Comparison of ENCODE assay signal across 8 cellular contexts in the genomic region with DNA sequence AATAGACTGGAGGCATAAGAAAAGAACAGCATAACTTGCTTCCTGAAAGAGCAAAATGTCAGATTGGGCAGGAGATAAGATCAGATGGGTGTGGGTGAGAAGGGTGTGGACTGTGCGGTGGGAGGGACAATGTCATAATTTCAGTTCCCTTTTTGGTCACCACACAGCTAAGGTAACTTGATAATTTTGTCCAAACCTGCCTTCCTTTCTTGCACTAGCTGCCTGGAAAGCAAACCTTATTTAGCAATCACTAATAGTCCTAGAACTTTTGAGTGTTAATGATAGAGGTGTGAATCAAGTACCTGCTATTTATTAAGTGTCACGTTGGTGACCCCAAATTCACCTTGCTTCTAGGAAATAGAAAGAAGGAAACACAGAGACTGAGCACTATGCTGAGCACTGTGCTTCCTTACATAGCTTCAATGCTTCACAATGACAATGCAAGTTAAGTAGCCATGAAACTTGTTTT.
A peak's percentile ranks its signal among the peaks of the same experiment; 100 is the strongest.
DNase-seq lines count a peak whose midpoint lies in the region; ATAC-seq and TF ChIP-seq lines count a peak whose summit lies in the region.

No MANE protein-coding gene starts in this region.

- WGBS in GM23248 (ENCODE audit: low coverage in 1 of 2, low lambda C conversion rate in 2 of 2, missing lambda C conversion rate in 2 of 2), 2 experiments, result 12 to 21% methylated on average over 2 of the region's 2 CpGs

- H3K27ac ChIP-seq in brain microvascular endothelial cell (no peak overlapping the region), GM23248 (no peak overlapping the region)

- H3K9me3 Mint-ChIP-seq in activated CD8-positive, alpha-beta memory T cell treated with anti-CD3 and anti-CD28 coated beads, Interleukin-2, amount 10 ng/mL, durations not matched to agents 7 days and 5 days (ENCODE audit: low read depth), result no peaks in the 10 kb centered on the region

- CTCF ChIA-PET in activated CD8-positive, alpha-beta memory T cell treated with anti-CD3 and anti-CD28 coated beads, Interleukin-2, amount 10 ng/mL, durations not matched to agents 7 days and 5 days (lab: Charles Lee), result interaction anchor here (0.8 to 2.5 kb wide), 5 partner anchors 10 to 411 kb away, joined by 3 to 10 read pairs (median 4); no protein-coding TSS in a partner anchor

- H3K4me1 ChIP-seq in GM23248 (ENCODE audit: insufficient read depth), result no peaks in the 10 kb centered on the region

- no peak overlapping the region for H2AFZ ChIP-seq in GM23248

- H3K4me1 Mint-ChIP-seq in activated CD8-positive, alpha-beta memory T cell treated with anti-CD3 and anti-CD28 coated beads, Interleukin-2, amount 10 ng/mL, durations not matched to agents 7 days and 5 days, result peaks cover 85% of the 10 kb centered on the region

- H3K4me3 ChIP-seq in brain microvascular endothelial cell (ENCODE audit: low read depth, low read length), result no peak overlapping the region
- no peak overlapping the region for H3K4me3 ChIP-seq in GM23248

- TF ChIP-seq CTCF in brain microvascular endothelial cell (IDR thresholded peaks at IDR 0.05; ENCODE audit: low read depth, low read length, missing control alignments), result no peak

- peak overlapping the region; percentile 99 for H3K27ac Mint-ChIP-seq in activated CD8-positive, alpha-beta memory T cell treated with anti-CD3 and anti-CD28 coated beads, Interleukin-2, amount 10 ng/mL, durations not matched to agents 7 days and 5 days

- no peaks in the 10 kb centered on the region for H3F3A ChIP-seq in GM23248 (ENCODE audit: insufficient read depth)

- H3K27me3 ChIP-seq in brain microvascular endothelial cell (replicated peaks) (no peaks in the 10 kb centered on the region), GM23248 (replicated peaks; ENCODE audit: insufficient read depth) (no peaks in the 10 kb centered on the region)

- H3K27me3 Mint-ChIP-seq in activated CD8-positive, alpha-beta memory T cell treated with anti-CD3 and anti-CD28 coated beads, Interleukin-2, amount 10 ng/mL, durations not matched to agents 7 days and 5 days, result no peaks in the 10 kb centered on the region

- in situ Hi-C loops in brain microvascular endothelial cell (cut with HindIII; ENCODE audit: low pct_ligation_motif_present, low sequenced_read_pairs) (no loop called here), GM23248 (cut with MboI) (no loop called here)

- peak; percentile 88 for DNase-seq in activated CD8-positive, alpha-beta memory T cell treated with anti-CD3 and anti-CD28 coated beads, Interleukin-2, amount 10 ng/mL, durations not matched to agents 7 days and 5 days
- no peak for DNase-seq in activated CD8-positive, alpha-beta memory T cell treated with anti-CD3 and anti-CD28 coated beads for 24 hours
- DNase-seq in UCSD-AML1 (lab: John Stamatoyannopoulos, UW; ENCODE audit: unreplicated experiment) (peak; percentile 8), renal cortical epithelial cell (ENCODE audit: low read depth) (peak; percentile 14), NCI-H128 (lab: John Stamatoyannopoulos, UW; ENCODE audit: unreplicated experiment) (no peak), brain microvascular endothelial cell (no peak), GM23248 (no peak)

- no peaks in the 10 kb centered on the region for H4K20me1 ChIP-seq in GM23248 (ENCODE audit: insufficient read depth)

- H3K36me3 ChIP-seq in brain microvascular endothelial cell (replicated peaks) (no peaks in the 10 kb centered on the region), GM23248 (ENCODE audit: low read depth) (no peaks in the 10 kb centered on the region)

- ATAC-seq in activated CD8-positive, alpha-beta memory T cell treated with anti-CD3 and anti-CD28 coated beads, Interleukin-2, amount 10 ng/mL, durations not matched to agents 7 days and 5 days, result peak; percentile 76
- ATAC-seq in HG03135 (IDR thresholded peaks at IDR 0.05; ENCODE audit: unreplicated experiment), result peak; percentile 86

- no peak overlapping the region for H3K9ac ChIP-seq in GM23248

- H3K4me3 Mint-ChIP-seq in activated CD8-positive, alpha-beta memory T cell treated with anti-CD3 and anti-CD28 coated beads, Interleukin-2, amount 10 ng/mL, durations not matched to agents 7 days and 5 days, result peak overlapping the region; percentile 3

- peaks cover 31% of the 10 kb centered on the region for H3K36me3 Mint-ChIP-seq in activated CD8-positive, alpha-beta memory T cell treated with anti-CD3 and anti-CD28 coated beads, Interleukin-2, amount 10 ng/mL, durations not matched to agents 7 days and 5 days

- H3K79me2 ChIP-seq in GM23248 (ENCODE audit: insufficient read depth), result no peaks in the 10 kb centered on the region

- H3K4me2 ChIP-seq in GM23248 (ENCODE audit: unreplicated experiment), result no peak overlapping the region

- no peaks in the 10 kb centered on the region for H3K9me3 ChIP-seq in GM23248 (ENCODE audit: low read depth)

- H3K9me2 ChIP-seq in GM23248 (ENCODE audit: insufficient read depth), result no peaks in the 10 kb centered on the region

Comparison
In these comparisons a context has a peak if more than half of its experiments do, and no peak if none do; other contexts are left out.
1. DNase-seq: peak in activated CD8-positive, alpha-beta memory T cell treated with anti-CD3 and anti-CD28 coated beads, Interleukin-2, amount 10 ng/mL, durations not matched to agents 7 days and 5 days (single experiment), UCSD-AML1 (single experiment) and renal cortical epithelial cell (single experiment); none in activated CD8-positive, alpha-beta memory T cell treated with anti-CD3 and anti-CD28 coated beads for 24 hours (single experiment), NCI-H128 (single experiment), brain microvascular endothelial cell (single experiment) and GM23248 (single experiment).